30 cellular contexts compared by ENCODE assay signal in genomic region chr3:60298141-60298540, GRCh38.
"Had no signal": no experiment of that assay in that cellular context is flagged by ENCODE, and none has a peak within 500 bp of the region (broad histone marks: within the 10 kb centered on the region; RNA-seq: fewer than 3 reads in every experiment).

No MANE protein-coding gene starts in this region.

- H3K4me3 ChIP-seq: left lung, lower lobe of right lung, pancreas, prostate gland, skin epidermis, stomach, testis, thyroid gland, transverse colon, upper lobe of left lung, vagina had no signal

- H3K27ac ChIP-seq: left lung, lower lobe of right lung, pancreas, prostate gland, skin epidermis, stomach, testis, thyroid gland, transverse colon, upper lobe of left lung, vagina had no signal

- H3K27me3 Mint-ChIP-seq: naive thymus-derived CD8-positive, alpha-beta T cell; stimulated activated naive B cell treated with anti-CD40 and anti-IgM and Interleukin-4, amounts not matched to agents 10 μg/mL and 1 μg/mL and 100 μg/mL, for 72 hours had no signal

- DNase-seq: immature natural killer cell; kidney; left colon; left lung; lower lobe of right lung; mammary epithelial cell; mesenchymal stem cell; naive thymus-derived CD8-positive, alpha-beta T cell; nucleus accumbens; pancreas; posterior cingulate gyrus; retina; right cardiac atrium; stimulated activated CD4-positive, alpha-beta T cell treated with anti-CD3 and anti-CD28 coated beads, Interleukin-12 subunit alpha, Interleukin-12 subunit beta, amount 100 ng/mL, for 4 hours; stimulated activated CD4-positive, alpha-beta T cell treated with anti-CD3 and anti-CD28 coated beads, Interleukin-15, amount 100 ng/mL, for 24 hours; stimulated activated CD4-positive, alpha-beta T cell treated with anti-CD3 and anti-CD28 coated beads, Interleukin-2, amount 100 ng/mL, for 24 hours; stimulated activated CD4-positive, alpha-beta T cell treated with anti-CD3 and anti-CD28 coated beads, Interleukin-4, amount 100 ng/mL, for 1 hour; stimulated activated naive B cell treated with anti-CD40 and anti-IgM and Interleukin-4, amounts not matched to agents 10 μg/mL and 1 μg/mL and 100 μg/mL, for 72 hours; stimulated activated naive CD8-positive, alpha-beta T cell treated with anti-CD3 and anti-CD28 coated beads, Interleukin-15, Interleukin-2, amounts not matched to agents 100 U/mL and 50 U/mL, for 24 hours; stomach; testis; thyroid gland; transverse colon; upper lobe of left lung had no signal

- H3K27ac Mint-ChIP-seq: immature natural killer cell; naive thymus-derived CD8-positive, alpha-beta T cell; nephron; stimulated activated naive B cell treated with anti-CD40 and anti-IgM and Interleukin-4, amounts not matched to agents 10 μg/mL and 1 μg/mL and 100 μg/mL, for 72 hours had no signal

- H3K4me3 Mint-ChIP-seq: immature natural killer cell; naive thymus-derived CD8-positive, alpha-beta T cell; nephron; neural crest cell; stimulated activated naive B cell treated with anti-CD40 and anti-IgM and Interleukin-4, amounts not matched to agents 10 μg/mL and 1 μg/mL and 100 μg/mL, for 72 hours had no signal

- H3K9me3 ChIP-seq: left lung, lower lobe of right lung, pancreas, prostate gland, testis, thyroid gland, transverse colon, upper lobe of left lung, vagina had no signal

- H3K4me1 Mint-ChIP-seq: immature natural killer cell, neural crest cell had no signal

- ATAC-seq: left lung; lower lobe of right lung; naive thymus-derived CD8-positive, alpha-beta T cell; pancreas; right cardiac atrium; sciatic nerve; stimulated activated naive B cell treated with anti-CD40 and anti-IgM and Interleukin-4, amounts not matched to agents 10 μg/mL and 1 μg/mL and 100 μg/mL, for 72 hours; stimulated activated naive CD8-positive, alpha-beta T cell treated with anti-CD3 and anti-CD28 coated beads, Interleukin-15, Interleukin-2, amounts not matched to agents 100 U/mL and 50 U/mL, for 24 hours had no signal

- H3K4me1 ChIP-seq: left lung, lower lobe of right lung, pancreas, prostate gland, stomach, testis, thyroid gland, transverse colon, upper lobe of left lung, vagina had no signal

- H3K36me3 ChIP-seq: left lung, lower lobe of right lung, pancreas, prostate gland, stomach, thyroid gland, transverse colon, upper lobe of left lung, vagina had no signal

- H3K27me3 ChIP-seq: left lung, pancreas, stomach, testis, thyroid gland, transverse colon, upper lobe of left lung, vagina had no signal

- H3K36me3 Mint-ChIP-seq: immature natural killer cell had no signal
